ENCODE assay signal across 1 cellular context in genomic region chr3:78804251-78805037, GRCh38.
TF ChIP-seq lines count a peak whose summit lies in the region.

No MANE protein-coding gene starts in this region.

TF ChIP-seq in WTC11, 78 proteins besides CTCF, POLR2A, EP300 and RAD21 (continued from another document):
- no peak for TF ChIP-seq ZNF532 (CRISPR knock-in tag; IDR thresholded peaks at IDR 0.05; ENCODE audit: borderline replicate concordance)
- TF ChIP-seq ZNF121 (CRISPR knock-in tag; IDR thresholded peaks at IDR 0.05), result no peak
- TF ChIP-seq RORB (CRISPR knock-in tag; IDR thresholded peaks at IDR 0.05), result no peak
- TF ChIP-seq ZNF281 (CRISPR knock-in tag; IDR thresholded peaks at IDR 0.05), result no peak
- no peak for TF ChIP-seq AR (CRISPR knock-in tag; IDR thresholded peaks at IDR 0.05)
- no peak for TF ChIP-seq ZBTB43 (CRISPR knock-in tag; IDR thresholded peaks at IDR 0.05)
- TF ChIP-seq ELF4 (CRISPR knock-in tag; IDR thresholded peaks at IDR 0.05; ENCODE audit: low read depth), result no peak
- TF ChIP-seq EMX1 (CRISPR knock-in tag; IDR thresholded peaks at IDR 0.05), result no peak
- no peak for TF ChIP-seq FOXP4 (CRISPR knock-in tag; IDR thresholded peaks at IDR 0.05)
- TF ChIP-seq JAZF1 (CRISPR knock-in tag; IDR thresholded peaks at IDR 0.05), result no peak
- no peak for TF ChIP-seq NR3C1 (CRISPR knock-in tag; conservative IDR thresholded peaks at IDR 0.05; ENCODE audit: low read depth)
- TF ChIP-seq E2F1 (CRISPR knock-in tag; IDR thresholded peaks at IDR 0.05), result no peak
